9 cellular contexts compared by ENCODE assay signal in the genomic region with DNA sequence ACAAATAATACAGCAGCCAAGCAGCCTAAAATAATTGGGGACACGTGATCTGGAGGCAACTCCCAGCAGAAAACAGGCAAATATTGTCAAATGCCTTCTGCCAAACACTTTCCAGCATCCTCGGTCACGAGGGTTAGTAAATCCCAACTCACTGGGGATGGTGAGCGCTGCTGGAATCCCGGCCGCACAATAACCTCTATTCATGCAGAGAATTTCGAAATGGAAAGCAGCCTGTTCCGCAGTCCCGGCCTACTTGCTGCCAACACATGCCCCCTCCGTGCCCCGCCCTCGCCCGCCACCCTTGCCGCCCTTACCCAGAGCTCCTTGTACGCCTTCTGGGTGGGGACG.
DNase-seq lines count a peak whose midpoint lies in the region; ATAC-seq and TF ChIP-seq lines count a peak whose summit lies in the region.
"Had no signal": no experiment of that assay in that cellular context is flagged by ENCODE, and none has a peak within 500 bp of the region (broad histone marks: within the 10 kb centered on the region; RNA-seq: fewer than 3 reads in every experiment).

No MANE protein-coding gene starts in this region.

- no peaks in the 10 kb centered on the region for H3K27me3 ChIP-seq in adipocyte (replicated peaks; ENCODE audit: control insufficient read depth, insufficient read depth, low read length)
- H3K27me3 ChIP-seq in right atrium auricular region = no peaks in the 10 kb centered on the region

- no peaks in the 10 kb centered on the region for H3K9me3 Mint-ChIP-seq in activated naive CD4-positive, alpha-beta T cell treated with anti-CD3 and anti-CD28 coated beads, Interleukin-2, amount 50 U/mL, for 72 hours

- peaks cover 21% of the 10 kb centered on the region for H3K4me1 ChIP-seq in adipocyte (ENCODE audit: control insufficient read depth, insufficient read depth, low read length)
- no peaks in the 10 kb centered on the region for H3K4me1 ChIP-seq in right atrium auricular region

- H3K36me3 ChIP-seq in adipocyte (ENCODE audit: control insufficient read depth, insufficient read depth, low read length, severe bottlenecking) (no peaks in the 10 kb centered on the region), right atrium auricular region (no peaks in the 10 kb centered on the region)

- H3K4me3 ChIP-seq in adipocyte (ENCODE audit: low read length) (peak overlapping the region; percentile 46), right atrium auricular region (no peak overlapping the region)

- peak overlapping the region; percentile 46 for H3K9ac ChIP-seq in adipocyte (ENCODE audit: low read length)

- H3K27ac ChIP-seq in right atrium auricular region = no peak overlapping the region

- no peaks in the 10 kb centered on the region for H3K36me3 Mint-ChIP-seq in activated naive CD4-positive, alpha-beta T cell treated with anti-CD3 and anti-CD28 coated beads, Interleukin-2, amount 50 U/mL, for 72 hours

- H3K27ac Mint-ChIP-seq in activated naive CD4-positive, alpha-beta T cell treated with anti-CD3 and anti-CD28 coated beads, Interleukin-2, amount 50 U/mL, for 72 hours = no peak overlapping the region

- TF ChIP-seq CTCF in right atrium auricular region (IDR thresholded peaks at IDR 0.05) = no peak

- DNase-seq in NCI-H1048 (lab: John Stamatoyannopoulos, UW) (peak; percentile 79), adipocyte (ENCODE audit: low read depth) (no peak), right atrium auricular region (ENCODE audit: low spot score) (peak; percentile 65), smooth muscle cell of the brain vasculature (ENCODE audit: low read depth, low spot score) (peak; percentile 7), A172 (ENCODE audit: low spot score) (no peak)
- no peak for DNase-seq in activated effector memory CD4-positive, alpha-beta T cell treated with Interleukin-2 at 50 U/mL for 16 hours
- no peak for DNase-seq in activated naive CD4-positive, alpha-beta T cell treated with anti-CD3 and anti-CD28 coated beads, Interleukin-2, amount 50 U/mL, for 72 hours (ENCODE audit: low spot score in 2 of 2)
- DNase-seq: effector memory CD4-positive, alpha-beta T cell had no signal

- no peak for ATAC-seq in HG03354 (IDR thresholded peaks at IDR 0.05; ENCODE audit: poor library complexity, severe bottlenecking, unreplicated experiment)
- no peak for ATAC-seq in activated naive CD4-positive, alpha-beta T cell treated with anti-CD3 and anti-CD28 coated beads, Interleukin-2, amount 50 U/mL, for 72 hours

- H3K9me3 ChIP-seq in adipocyte (ENCODE audit: control insufficient read depth, low read length) (no peaks in the 10 kb centered on the region), right atrium auricular region (no peaks in the 10 kb centered on the region)

Comparison
In these comparisons a context has a peak if more than half of its experiments do, and no peak if none do; other contexts are left out.
1. DNase-seq: peak in NCI-H1048 (single experiment), right atrium auricular region (single experiment) and smooth muscle cell of the brain vasculature (single experiment); none in adipocyte (single experiment), A172 (single experiment), activated effector memory CD4-positive, alpha-beta T cell treated with Interleukin-2 at 50 U/mL for 16 hours (single experiment) and activated naive CD4-positive, alpha-beta T cell treated with anti-CD3 and anti-CD28 coated beads, Interleukin-2, amount 50 U/mL, for 72 hours (0 of 2).